In genomic region chr6:130913119-130913518, GRCh38 we compare ENCODE assay signal across 10 cellular contexts.
DNase-seq lines count a peak whose midpoint lies in the region; ATAC-seq, FAIRE-seq and TF ChIP-seq lines count a peak whose summit lies in the region.
"Had no signal": no experiment of that assay in that cellular context is flagged by ENCODE, and none has a peak within 500 bp of the region (broad histone marks: within the 10 kb centered on the region; RNA-seq: fewer than 3 reads in every experiment).

No MANE protein-coding gene starts in this region.

- FAIRE-seq in urothelium cell line (lab: Jason Lieb, UNC): no peak

- DNase-seq in CD4-positive, alpha-beta memory T cell: peak; percentile 2 to 39 (median 22)
- DNase-seq in activated T-cell treated with anti-CD3 and anti-CD28 coated beads, Interleukin-2, amount 50 U/mL, for 72 hours: peak; percentile 2 to 3
- DNase-seq in urothelium cell line (ENCODE audit: low spot score) (no peak), progenitor cell of endocrine pancreas (ENCODE audit: low spot score, unreplicated experiment) (no peak), NCI-H226 (no peak), inferior parietal cortex (ENCODE audit: extremely low spot score) (no peak)
- DNase-seq: PC-9 had no signal

- no peak for TF ChIP-seq CTCF in progenitor cell of endocrine pancreas (IDR thresholded peaks at IDR 0.05; ENCODE audit: unreplicated experiment)

- ATAC-seq in GM19395 (IDR thresholded peaks at IDR 0.05; ENCODE audit: unreplicated experiment): peak; percentile 92
- ATAC-seq in HG03135 (IDR thresholded peaks at IDR 0.05; ENCODE audit: unreplicated experiment): peak; percentile 85
- ATAC-seq in activated T-cell treated with anti-CD3 and anti-CD28 coated beads, Interleukin-2, amount 50 U/mL, for 72 hours (replicated peaks in 1 of 2): peak in 1 of 2 donors; percentile 65

- peak overlapping the region in 2 of 8 donors; percentile 1 to 50 for H3K4me3 Mint-ChIP-seq in CD4-positive, alpha-beta memory T cell
- no peak overlapping the region for H3K4me3 Mint-ChIP-seq in activated T-cell treated with anti-CD3 and anti-CD28 coated beads, Interleukin-2, amount 50 U/mL, for 72 hours
- H3K4me3 Mint-ChIP-seq in progenitor cell of endocrine pancreas (ENCODE audit: low read depth): no peak overlapping the region
- H3K4me3 Mint-ChIP-seq: neural crest cell had no signal

- CTCF ChIA-PET in CD4-positive, alpha-beta memory T cell (lab: Charles Lee; ENCODE audit: partially characterized antibody): no interaction called here

- peaks cover 0 to 4% (median under 1%) of the 10 kb centered on the region in 8 donors for H3K9me3 Mint-ChIP-seq in CD4-positive, alpha-beta memory T cell
- peaks cover 0 to 2% of the 10 kb centered on the region in 2 donors for H3K9me3 Mint-ChIP-seq in activated T-cell treated with anti-CD3 and anti-CD28 coated beads, Interleukin-2, amount 50 U/mL, for 72 hours
- peaks cover 23% of the 10 kb centered on the region for H3K9me3 Mint-ChIP-seq in progenitor cell of endocrine pancreas (ENCODE audit: low read depth)

- H3K4me1 ChIP-seq in CD4-positive, alpha-beta memory T cell (ENCODE audit: insufficient read depth, low read length): peaks cover 8% of the 10 kb centered on the region

- intact Hi-C loops in CD4-positive, alpha-beta memory T cell (cut with micrococcal nuclease): no loop called here

- no peaks in the 10 kb centered on the region for H3K27me3 ChIP-seq in CD4-positive, alpha-beta memory T cell (ENCODE audit: insufficient read depth, low read length)

- H3K9me3 ChIP-seq in CD4-positive, alpha-beta memory T cell (ENCODE audit: control insufficient read depth in 1 of 2, low read length in 2 of 2): no peaks in the 10 kb centered on the region

- peak overlapping the region in 1 of 7 donors; percentile 38 for H3K27ac Mint-ChIP-seq in CD4-positive, alpha-beta memory T cell
- H3K27ac Mint-ChIP-seq in activated T-cell treated with anti-CD3 and anti-CD28 coated beads, Interleukin-2, amount 50 U/mL, for 72 hours: no peak overlapping the region
- H3K27ac Mint-ChIP-seq in progenitor cell of endocrine pancreas: no peak overlapping the region

- H3K27me3 Mint-ChIP-seq in CD4-positive, alpha-beta memory T cell: no peaks in the 10 kb centered on the region
- no peaks in the 10 kb centered on the region for H3K27me3 Mint-ChIP-seq in activated T-cell treated with anti-CD3 and anti-CD28 coated beads, Interleukin-2, amount 50 U/mL, for 72 hours (ENCODE audit: low read depth)
- H3K27me3 Mint-ChIP-seq in progenitor cell of endocrine pancreas: no peaks in the 10 kb centered on the region

- no peak overlapping the region for H3K27ac ChIP-seq in CD4-positive, alpha-beta memory T cell (ENCODE audit: low read depth, low read length)
- H3K27ac ChIP-seq: PC-9 had no signal

- H3K4me3 ChIP-seq in CD4-positive, alpha-beta memory T cell (ENCODE audit: low read length in 2 of 2): no peak overlapping the region
- H3K4me3 ChIP-seq: PC-9 had no signal

- POLR2A ChIA-PET in CD4-positive, alpha-beta memory T cell (lab: Charles Lee; ENCODE audit: partially characterized antibody): no interaction called here

- H3K36me3 Mint-ChIP-seq in CD4-positive, alpha-beta memory T cell: peaks cover 0 to 3% of the 10 kb centered on the region in 2 donors
- H3K36me3 Mint-ChIP-seq in activated T-cell treated with anti-CD3 and anti-CD28 coated beads, Interleukin-2, amount 50 U/mL, for 72 hours (ENCODE audit: insufficient read depth in 2 of 2): peaks cover 2 to 6% of the 10 kb centered on the region in 2 donors
- peaks cover 14% of the 10 kb centered on the region for H3K36me3 Mint-ChIP-seq in progenitor cell of endocrine pancreas (ENCODE audit: insufficient read depth)

- H3K36me3 ChIP-seq in CD4-positive, alpha-beta memory T cell (ENCODE audit: insufficient read depth, low read length): no peaks in the 10 kb centered on the region

- H3K4me1 Mint-ChIP-seq in CD4-positive, alpha-beta memory T cell: peaks cover 2 to 12% (median 9%) of the 10 kb centered on the region in 4 donors
- H3K4me1 Mint-ChIP-seq in activated T-cell treated with anti-CD3 and anti-CD28 coated beads, Interleukin-2, amount 50 U/mL, for 72 hours (ENCODE audit: low read depth): peaks cover 12% of the 10 kb centered on the region
- H3K4me1 Mint-ChIP-seq in progenitor cell of endocrine pancreas (ENCODE audit: low read depth): peaks cover 2% of the 10 kb centered on the region

Comparison
In these comparisons a context has a peak if more than half of its experiments do, and no peak if none do; other contexts are left out.
1. DNase-seq: peak in CD4-positive, alpha-beta memory T cell (5 of 5) and activated T-cell treated with anti-CD3 and anti-CD28 coated beads, Interleukin-2, amount 50 U/mL, for 72 hours (2 of 2); none in urothelium cell line (single experiment), progenitor cell of endocrine pancreas (single experiment), NCI-H226 (single experiment) and inferior parietal cortex (single experiment).